Comparison of ENCODE assay signal across 1 cellular context in the genomic region with DNA sequence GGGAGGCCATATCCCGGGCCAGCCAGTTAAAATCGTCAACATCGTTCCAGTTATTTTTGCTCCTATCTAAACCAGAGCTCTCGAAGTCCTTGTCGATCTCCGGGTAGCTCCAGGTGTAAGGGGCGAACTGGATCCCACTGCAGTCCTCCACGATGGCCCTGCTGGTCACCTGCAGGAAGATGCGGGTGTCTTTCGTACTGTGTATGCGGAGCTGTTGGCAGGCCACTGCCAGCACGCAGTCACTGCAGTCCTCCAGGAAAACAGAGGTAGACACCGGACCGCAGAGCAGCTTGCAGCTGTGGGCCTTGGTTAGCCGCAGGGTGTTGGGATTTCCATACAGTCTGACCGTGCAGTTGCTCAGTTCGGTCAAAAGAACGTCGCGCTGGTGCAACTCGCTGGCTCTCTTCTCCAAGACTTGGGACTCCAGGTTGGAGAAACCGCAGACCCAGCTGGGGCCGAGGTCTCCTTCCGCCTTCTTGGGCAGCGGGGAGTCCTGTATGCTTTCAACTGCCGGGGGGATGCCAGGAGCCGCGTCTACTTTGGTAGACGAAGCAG.
TF ChIP-seq lines count a peak whose summit lies in the region.

No MANE protein-coding gene starts in this region.

TF ChIP-seq in IMR-90, 13 proteins besides CTCF, POLR2A, EP300 and RAD21:
- TF ChIP-seq, protein P1, sequence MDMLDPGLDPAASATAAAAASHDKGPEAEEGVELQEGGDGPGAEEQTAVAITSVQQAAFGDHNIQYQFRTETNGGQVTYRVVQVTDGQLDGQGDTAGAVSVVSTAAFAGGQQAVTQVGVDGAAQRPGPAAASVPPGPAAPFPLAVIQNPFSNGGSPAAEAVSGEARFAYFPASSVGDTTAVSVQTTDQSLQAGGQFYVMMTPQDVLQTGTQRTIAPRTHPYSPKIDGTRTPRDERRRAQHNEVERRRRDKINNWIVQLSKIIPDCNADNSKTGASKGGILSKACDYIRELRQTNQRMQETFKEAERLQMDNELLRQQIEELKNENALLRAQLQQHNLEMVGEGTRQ (IDR thresholded peaks at IDR 0.05; ENCODE audit: low read depth, low read length) = no peak
- TF ChIP-seq, protein P2, sequence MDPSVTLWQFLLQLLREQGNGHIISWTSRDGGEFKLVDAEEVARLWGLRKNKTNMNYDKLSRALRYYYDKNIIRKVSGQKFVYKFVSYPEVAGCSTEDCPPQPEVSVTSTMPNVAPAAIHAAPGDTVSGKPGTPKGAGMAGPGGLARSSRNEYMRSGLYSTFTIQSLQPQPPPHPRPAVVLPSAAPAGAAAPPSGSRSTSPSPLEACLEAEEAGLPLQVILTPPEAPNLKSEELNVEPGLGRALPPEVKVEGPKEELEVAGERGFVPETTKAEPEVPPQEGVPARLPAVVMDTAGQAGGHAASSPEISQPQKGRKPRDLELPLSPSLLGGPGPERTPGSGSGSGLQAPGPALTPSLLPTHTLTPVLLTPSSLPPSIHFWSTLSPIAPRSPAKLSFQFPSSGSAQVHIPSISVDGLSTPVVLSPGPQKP (IDR thresholded peaks at IDR 0.05; ENCODE audit: borderline replicate concordance, low read depth, low read length) = no peak
- TF ChIP-seq RFX5 (IDR thresholded peaks at IDR 0.05; ENCODE audit: low read depth, low read length) (no peak), CHD1 (IDR thresholded peaks at IDR 0.05; ENCODE audit: low read depth, low read length) (no peak), MAZ (IDR thresholded peaks at IDR 0.05; ENCODE audit: borderline replicate concordance, low read depth, low read length) (no peak), RCOR1 (IDR thresholded peaks at IDR 0.05; ENCODE audit: insufficient replicate concordance, low read length) (no peak), BHLHE40 (IDR thresholded peaks at IDR 0.05; ENCODE audit: low read depth, low read length) (no peak), SMC3 (IDR thresholded peaks at IDR 0.05; ENCODE audit: low read depth, low read length) (no peak), MXI1 (IDR thresholded peaks at IDR 0.05; ENCODE audit: borderline replicate concordance, low read depth, low read length) (no peak), NFE2L2 (IDR thresholded peaks at IDR 0.05; ENCODE audit: low read depth, low read length) (no peak), FOS (IDR thresholded peaks at IDR 0.05; ENCODE audit: low read depth, low read length) (no peak), MAFK (IDR thresholded peaks at IDR 0.05; ENCODE audit: low read depth, low read length) (no peak), CEBPB (IDR thresholded peaks at IDR 0.05; ENCODE audit: low read depth, low read length) (no peak)
